ENCODE assay signal across 9 cellular contexts in the genomic region with DNA sequence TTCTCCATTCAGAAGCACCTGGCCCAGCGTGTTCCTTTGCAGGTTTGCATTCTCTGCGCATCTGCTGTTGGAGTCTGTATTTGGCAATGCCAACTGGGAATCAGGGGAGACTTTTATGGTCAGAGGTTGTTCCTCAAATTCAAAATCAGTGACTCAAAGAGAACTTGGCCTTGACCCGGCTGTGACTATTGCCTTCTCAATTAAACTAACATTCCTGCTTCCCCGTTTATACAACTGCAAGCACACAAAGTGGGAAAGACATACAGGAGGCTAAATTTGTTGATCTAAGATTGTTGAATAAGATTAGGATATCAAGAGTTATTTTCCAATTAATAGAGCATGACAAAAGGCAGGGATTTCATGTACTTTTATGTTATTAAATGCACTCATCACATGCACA.
"Had no signal": no experiment of that assay in that cellular context is flagged by ENCODE, and none has a peak within 500 bp of the region (broad histone marks: within the 10 kb centered on the region; RNA-seq: fewer than 3 reads in every experiment).

No MANE protein-coding gene starts in this region.

- DNase-seq: H7, HFFc6, KBM-7 had no signal

- ATAC-seq: GM23338, HCT116, HepG2 had no signal

- FAIRE-seq: H1, HepG2 had no signal

- H3K9me3 ChIP-seq: HAP-1 had no signal

- H3K27ac ChIP-seq: HL-60 had no signal

- H2AFZ ChIP-seq: GM23338 had no signal

- H3K4me3 ChIP-seq: GM23338, HAP-1 had no signal

- H3K4me2 ChIP-seq: GM23338 had no signal

- H3K4me1 ChIP-seq: HAP-1 had no signal

- H3K36me3 ChIP-seq: HAP-1 had no signal
